ENCODE assay signal across 1 cellular context in the genomic region with DNA sequence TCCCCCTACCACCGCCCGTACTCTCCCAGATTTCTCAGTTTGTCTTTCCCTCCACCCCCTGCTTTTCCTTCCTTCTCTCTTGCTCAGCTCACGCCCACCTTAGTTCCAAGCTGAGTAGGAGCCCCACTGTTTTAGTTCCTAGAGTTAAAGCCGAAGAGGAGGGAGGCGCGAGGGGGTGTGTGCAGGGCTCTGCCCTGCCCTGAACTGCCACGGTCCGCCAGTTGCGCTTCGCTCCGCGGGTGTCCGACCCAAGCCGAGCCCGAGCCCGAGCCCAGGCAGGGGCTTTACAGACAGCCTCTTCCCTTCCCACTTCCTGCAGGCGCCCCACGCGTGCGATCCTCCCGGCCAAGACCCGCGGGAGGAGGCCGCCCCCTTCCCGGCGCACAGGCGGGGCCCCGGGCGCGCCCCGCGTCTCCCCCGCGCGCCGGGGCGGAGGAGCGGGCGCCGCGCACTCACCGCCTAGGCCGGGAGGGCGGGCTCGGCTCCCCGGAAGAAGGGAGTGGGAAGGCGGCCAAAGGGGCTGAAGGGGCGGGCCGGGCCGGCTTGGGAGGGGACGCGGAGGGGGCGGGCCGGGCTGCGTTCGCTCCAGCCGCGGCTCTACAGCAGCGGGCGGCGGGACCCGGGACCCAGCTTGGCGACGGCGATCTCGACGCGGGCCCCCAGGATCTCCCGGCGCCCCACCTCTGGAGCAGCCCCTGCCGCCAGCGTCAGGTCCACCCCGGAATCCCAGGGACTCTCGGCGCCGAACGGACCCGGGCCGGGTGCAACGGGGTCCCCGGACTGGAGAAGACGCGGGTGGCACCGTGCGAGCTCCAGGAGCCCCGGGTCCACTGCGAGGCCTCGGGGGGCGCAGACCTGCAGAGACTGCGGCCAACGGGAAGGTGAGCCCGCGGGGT.
TF ChIP-seq lines count a peak whose summit lies in the region.

A gene with protein sequence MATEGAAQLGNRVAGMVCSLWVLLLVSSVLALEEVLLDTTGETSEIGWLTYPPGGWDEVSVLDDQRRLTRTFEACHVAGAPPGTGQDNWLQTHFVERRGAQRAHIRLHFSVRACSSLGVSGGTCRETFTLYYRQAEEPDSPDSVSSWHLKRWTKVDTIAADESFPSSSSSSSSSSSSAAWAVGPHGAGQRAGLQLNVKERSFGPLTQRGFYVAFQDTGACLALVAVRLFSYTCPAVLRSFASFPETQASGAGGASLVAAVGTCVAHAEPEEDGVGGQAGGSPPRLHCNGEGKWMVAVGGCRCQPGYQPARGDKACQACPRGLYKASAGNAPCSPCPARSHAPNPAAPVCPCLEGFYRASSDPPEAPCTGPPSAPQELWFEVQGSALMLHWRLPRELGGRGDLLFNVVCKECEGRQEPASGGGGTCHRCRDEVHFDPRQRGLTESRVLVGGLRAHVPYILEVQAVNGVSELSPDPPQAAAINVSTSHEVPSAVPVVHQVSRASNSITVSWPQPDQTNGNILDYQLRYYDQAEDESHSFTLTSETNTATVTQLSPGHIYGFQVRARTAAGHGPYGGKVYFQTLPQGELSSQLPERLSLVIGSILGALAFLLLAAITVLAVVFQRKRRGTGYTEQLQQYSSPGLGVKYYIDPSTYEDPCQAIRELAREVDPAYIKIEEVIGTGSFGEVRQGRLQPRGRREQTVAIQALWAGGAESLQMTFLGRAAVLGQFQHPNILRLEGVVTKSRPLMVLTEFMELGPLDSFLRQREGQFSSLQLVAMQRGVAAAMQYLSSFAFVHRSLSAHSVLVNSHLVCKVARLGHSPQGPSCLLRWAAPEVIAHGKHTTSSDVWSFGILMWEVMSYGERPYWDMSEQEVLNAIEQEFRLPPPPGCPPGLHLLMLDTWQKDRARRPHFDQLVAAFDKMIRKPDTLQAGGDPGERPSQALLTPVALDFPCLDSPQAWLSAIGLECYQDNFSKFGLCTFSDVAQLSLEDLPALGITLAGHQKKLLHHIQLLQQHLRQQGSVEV (plus strand): TSS at position 572 of the 896 bp plus-strand sequence. CDS start 8,152 bp downstream, outside the sequence.

TF ChIP-seq in HEK293, 187 proteins besides CTCF, POLR2A, EP300 and RAD21 (continued from another document and continues in another):
- TF ChIP-seq ZBTB26 (tag by site-specific recombination; optimal IDR thresholded peaks at IDR 0.05) (peak; percentile 75), EGR2 (tag by site-specific recombination; IDR thresholded peaks at IDR 0.05; ENCODE audit: low read depth) (peak; percentile 48; the same call in 1 of the 2 replicates), SETDB1 (IDR thresholded peaks at IDR 0.05; ENCODE audit: insufficient read length, low read length) (no peak), ZNF239 (tag by site-specific recombination; IDR thresholded peaks at IDR 0.05) (no peak), ZNF280D (tag by site-specific recombination; IDR thresholded peaks at IDR 0.05) (no peak), ZBTB44 (tag by site-specific recombination; IDR thresholded peaks at IDR 0.05) (no peak), ZXDB (tag by site-specific recombination; IDR thresholded peaks at IDR 0.05) (0 out of 2 replicates have a peak, but pooled peaks have one; percentile 22), ZBTB8A (tag by site-specific recombination; IDR thresholded peaks at IDR 0.05) (peak; percentile 29; the same call in 1 of the 2 replicates), KLF8 (tag by site-specific recombination; IDR thresholded peaks at IDR 0.05) (0 out of 2 replicates have a peak, but pooled peaks have one; percentile 1), ZNF561 (tag by site-specific recombination; IDR thresholded peaks at IDR 0.05; ENCODE audit: borderline replicate concordance) (no peak), ZNF791 (tag by site-specific recombination; IDR thresholded peaks at IDR 0.05) (no peak), GLI4 (tag by site-specific recombination; IDR thresholded peaks at IDR 0.05) (no peak), ATF2 (tag by site-specific recombination; IDR thresholded peaks at IDR 0.05; ENCODE audit: low read depth) (no peak), SCRT1 (tag by site-specific recombination; IDR thresholded peaks at IDR 0.05; ENCODE audit: borderline replicate concordance) (no peak), ZNF610 (tag by site-specific recombination; IDR thresholded peaks at IDR 0.05; ENCODE audit: borderline replicate concordance) (no peak), ZNF544 (tag by site-specific recombination; IDR thresholded peaks at IDR 0.05) (no peak), ZNF48 (tag by site-specific recombination; IDR thresholded peaks at IDR 0.05) (no peak), SP3 (tag by site-specific recombination; IDR thresholded peaks at IDR 0.05) (peak; percentile 64), YY2 (tag by site-specific recombination; IDR thresholded peaks at IDR 0.05) (no peak), GLIS2 (tag by site-specific recombination; IDR thresholded peaks at IDR 0.05) (no peak; the same call in 1 of the 2 replicates), ZNF560 (tag by site-specific recombination; IDR thresholded peaks at IDR 0.05; ENCODE audit: borderline replicate concordance) (no peak), REPIN1 (tag by site-specific recombination; IDR thresholded peaks at IDR 0.05; ENCODE audit: low read depth) (no peak)
- TF ChIP-seq, protein P1, sequence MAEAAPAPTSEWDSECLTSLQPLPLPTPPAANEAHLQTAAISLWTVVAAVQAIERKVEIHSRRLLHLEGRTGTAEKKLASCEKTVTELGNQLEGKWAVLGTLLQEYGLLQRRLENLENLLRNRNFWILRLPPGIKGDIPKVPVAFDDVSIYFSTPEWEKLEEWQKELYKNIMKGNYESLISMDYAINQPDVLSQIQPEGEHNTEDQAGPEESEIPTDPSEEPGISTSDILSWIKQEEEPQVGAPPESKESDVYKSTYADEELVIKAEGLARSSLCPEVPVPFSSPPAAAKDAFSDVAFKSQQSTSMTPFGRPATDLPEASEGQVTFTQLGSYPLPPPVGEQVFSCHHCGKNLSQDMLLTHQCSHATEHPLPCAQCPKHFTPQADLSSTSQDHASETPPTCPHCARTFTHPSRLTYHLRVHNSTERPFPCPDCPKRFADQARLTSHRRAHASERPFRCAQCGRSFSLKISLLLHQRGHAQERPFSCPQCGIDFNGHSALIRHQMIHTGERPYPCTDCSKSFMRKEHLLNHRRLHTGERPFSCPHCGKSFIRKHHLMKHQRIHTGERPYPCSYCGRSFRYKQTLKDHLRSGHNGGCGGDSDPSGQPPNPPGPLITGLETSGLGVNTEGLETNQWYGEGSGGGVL (tag by site-specific recombination; IDR thresholded peaks at IDR 0.05) = no peak
- TF ChIP-seq, protein P2, sequence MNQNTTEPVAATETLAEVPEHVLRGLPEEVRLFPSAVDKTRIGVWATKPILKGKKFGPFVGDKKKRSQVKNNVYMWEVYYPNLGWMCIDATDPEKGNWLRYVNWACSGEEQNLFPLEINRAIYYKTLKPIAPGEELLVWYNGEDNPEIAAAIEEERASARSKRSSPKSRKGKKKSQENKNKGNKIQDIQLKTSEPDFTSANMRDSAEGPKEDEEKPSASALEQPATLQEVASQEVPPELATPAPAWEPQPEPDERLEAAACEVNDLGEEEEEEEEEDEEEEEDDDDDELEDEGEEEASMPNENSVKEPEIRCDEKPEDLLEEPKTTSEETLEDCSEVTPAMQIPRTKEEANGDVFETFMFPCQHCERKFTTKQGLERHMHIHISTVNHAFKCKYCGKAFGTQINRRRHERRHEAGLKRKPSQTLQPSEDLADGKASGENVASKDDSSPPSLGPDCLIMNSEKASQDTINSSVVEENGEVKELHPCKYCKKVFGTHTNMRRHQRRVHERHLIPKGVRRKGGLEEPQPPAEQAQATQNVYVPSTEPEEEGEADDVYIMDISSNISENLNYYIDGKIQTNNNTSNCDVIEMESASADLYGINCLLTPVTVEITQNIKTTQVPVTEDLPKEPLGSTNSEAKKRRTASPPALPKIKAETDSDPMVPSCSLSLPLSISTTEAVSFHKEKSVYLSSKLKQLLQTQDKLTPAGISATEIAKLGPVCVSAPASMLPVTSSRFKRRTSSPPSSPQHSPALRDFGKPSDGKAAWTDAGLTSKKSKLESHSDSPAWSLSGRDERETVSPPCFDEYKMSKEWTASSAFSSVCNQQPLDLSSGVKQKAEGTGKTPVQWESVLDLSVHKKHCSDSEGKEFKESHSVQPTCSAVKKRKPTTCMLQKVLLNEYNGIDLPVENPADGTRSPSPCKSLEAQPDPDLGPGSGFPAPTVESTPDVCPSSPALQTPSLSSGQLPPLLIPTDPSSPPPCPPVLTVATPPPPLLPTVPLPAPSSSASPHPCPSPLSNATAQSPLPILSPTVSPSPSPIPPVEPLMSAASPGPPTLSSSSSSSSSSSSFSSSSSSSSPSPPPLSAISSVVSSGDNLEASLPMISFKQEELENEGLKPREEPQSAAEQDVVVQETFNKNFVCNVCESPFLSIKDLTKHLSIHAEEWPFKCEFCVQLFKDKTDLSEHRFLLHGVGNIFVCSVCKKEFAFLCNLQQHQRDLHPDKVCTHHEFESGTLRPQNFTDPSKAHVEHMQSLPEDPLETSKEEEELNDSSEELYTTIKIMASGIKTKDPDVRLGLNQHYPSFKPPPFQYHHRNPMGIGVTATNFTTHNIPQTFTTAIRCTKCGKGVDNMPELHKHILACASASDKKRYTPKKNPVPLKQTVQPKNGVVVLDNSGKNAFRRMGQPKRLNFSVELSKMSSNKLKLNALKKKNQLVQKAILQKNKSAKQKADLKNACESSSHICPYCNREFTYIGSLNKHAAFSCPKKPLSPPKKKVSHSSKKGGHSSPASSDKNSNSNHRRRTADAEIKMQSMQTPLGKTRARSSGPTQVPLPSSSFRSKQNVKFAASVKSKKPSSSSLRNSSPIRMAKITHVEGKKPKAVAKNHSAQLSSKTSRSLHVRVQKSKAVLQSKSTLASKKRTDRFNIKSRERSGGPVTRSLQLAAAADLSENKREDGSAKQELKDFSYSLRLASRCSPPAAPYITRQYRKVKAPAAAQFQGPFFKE (tag by site-specific recombination; IDR thresholded peaks at IDR 0.05; ENCODE audit: borderline replicate concordance) = no peak
- TF ChIP-seq, protein P3, sequence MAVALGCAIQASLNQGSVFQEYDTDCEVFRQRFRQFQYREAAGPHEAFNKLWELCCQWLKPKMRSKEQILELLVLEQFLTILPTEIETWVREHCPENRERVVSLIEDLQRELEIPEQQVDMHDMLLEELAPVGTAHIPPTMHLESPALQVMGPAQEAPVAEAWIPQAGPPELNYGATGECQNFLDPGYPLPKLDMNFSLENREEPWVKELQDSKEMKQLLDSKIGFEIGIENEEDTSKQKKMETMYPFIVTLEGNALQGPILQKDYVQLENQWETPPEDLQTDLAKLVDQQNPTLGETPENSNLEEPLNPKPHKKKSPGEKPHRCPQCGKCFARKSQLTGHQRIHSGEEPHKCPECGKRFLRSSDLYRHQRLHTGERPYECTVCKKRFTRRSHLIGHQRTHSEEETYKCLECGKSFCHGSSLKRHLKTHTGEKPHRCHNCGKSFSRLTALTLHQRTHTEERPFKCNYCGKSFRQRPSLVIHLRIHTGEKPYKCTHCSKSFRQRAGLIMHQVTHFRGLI (tag by site-specific recombination; IDR thresholded peaks at IDR 0.05) = peak; percentile 58; the same call in 1 of the 2 replicates
- TF ChIP-seq, protein P4, sequence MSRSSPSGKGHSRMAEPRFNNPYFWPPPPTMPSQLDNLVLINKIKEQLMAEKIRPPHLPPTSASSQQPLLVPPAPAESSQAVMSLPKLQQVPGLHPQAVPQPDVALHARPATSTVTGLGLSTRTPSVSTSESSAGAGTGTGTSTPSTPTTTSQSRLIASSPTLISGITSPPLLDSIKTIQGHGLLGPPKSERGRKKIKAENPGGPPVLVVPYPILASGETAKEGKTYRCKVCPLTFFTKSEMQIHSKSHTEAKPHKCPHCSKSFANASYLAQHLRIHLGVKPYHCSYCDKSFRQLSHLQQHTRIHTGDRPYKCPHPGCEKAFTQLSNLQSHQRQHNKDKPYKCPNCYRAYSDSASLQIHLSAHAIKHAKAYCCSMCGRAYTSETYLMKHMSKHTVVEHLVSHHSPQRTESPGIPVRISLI (tag by site-specific recombination; IDR thresholded peaks at IDR 0.05) = no peak
